ENCODE assay signal across 22 cellular contexts in genomic region chr13:110334841-110335490, GRCh38. TPM values are rescaled to one million over a fixed set of nuclear protein-coding genes. Genes with fewer than 3 reads are reported as not detected.
DNase-seq lines count a peak whose midpoint lies in the region; ATAC-seq and TF ChIP-seq lines count a peak whose summit lies in the region.
"Had no signal": no experiment of that assay in that cellular context is flagged by ENCODE, and none has a peak within 500 bp of the region (broad histone marks: within the 10 kb centered on the region; RNA-seq: fewer than 3 reads in every experiment).

No MANE protein-coding gene starts in this region.

- TF ChIP-seq POLR2A in sigmoid colon (IDR thresholded peaks at IDR 0.05) = no peak

- TF ChIP-seq CTCF in GM23338 (conservative IDR thresholded peaks at IDR 0.05; ENCODE audit: low read depth in 2 of 2) (no peak), WTC11 (IDR thresholded peaks at IDR 0.05) (no peak), sigmoid colon (IDR thresholded peaks at IDR 0.05) (no peak)

- POLR2A ChIA-PET in WTC11 (lab: Charles Lee) = no interaction called here
- POLR2A ChIA-PET in CD8-positive, alpha-beta memory T cell (lab: Charles Lee) = no interaction called here

- H3K4me3 ChIP-seq in GM23338 = no peak overlapping the region
- no peak overlapping the region for H3K4me3 ChIP-seq in sigmoid colon
- no peak overlapping the region for H3K4me3 ChIP-seq in CD8-positive, alpha-beta memory T cell (ENCODE audit: low read length)
- H3K4me3 ChIP-seq: PC-9, SK-N-MC, skin epidermis had no signal

- TF ChIP-seq EP300 in sigmoid colon (IDR thresholded peaks at IDR 0.05) = no peak

- peaks cover 32% of the 10 kb centered on the region for H3K4me1 Mint-ChIP-seq in GM23338
- peaks cover 29% of the 10 kb centered on the region for H3K4me1 Mint-ChIP-seq in WTC11
- peaks cover 16% of the 10 kb centered on the region for H3K4me1 Mint-ChIP-seq in activated T-cell treated with anti-CD3 and anti-CD28 coated beads, Interleukin-2, amount 50 U/mL, for 72 hours (ENCODE audit: low read depth)
- H3K4me1 Mint-ChIP-seq in CD8-positive, alpha-beta memory T cell = peaks cover 0 to under 1% (median 0%) of the 10 kb centered on the region in 3 donors

- H3K27ac Mint-ChIP-seq in GM23338 (peak overlapping the region; percentile 5; the same call in 1 of the 2 replicates), WTC11 (peak overlapping the region; percentile 63)
- no peak overlapping the region for H3K27ac Mint-ChIP-seq in activated T-cell treated with anti-CD3 and anti-CD28 coated beads, Interleukin-2, amount 50 U/mL, for 72 hours
- no peak overlapping the region for H3K27ac Mint-ChIP-seq in CD8-positive, alpha-beta memory T cell
- H3K27ac Mint-ChIP-seq: activated naive CD8-positive, alpha-beta T cell treated with anti-CD3 and anti-CD28 coated beads, Interleukin-2, amount 50 U/mL, for 24 hours; natural killer cell had no signal

- no peak overlapping the region for H2AFZ ChIP-seq in GM23338
- H2AFZ ChIP-seq: PC-9 had no signal

- no peaks in the 10 kb centered on the region for H3K9me3 ChIP-seq in sigmoid colon
- no peaks in the 10 kb centered on the region for H3K9me3 ChIP-seq in CD8-positive, alpha-beta memory T cell (ENCODE audit: low read length)

- peaks cover 14% of the 10 kb centered on the region for H3K36me3 Mint-ChIP-seq in GM23338 (ENCODE audit: low read depth)
- H3K36me3 Mint-ChIP-seq in WTC11 = 0 out of 2 replicates have a peak, but pooled peaks cover 3% of the 10 kb centered on the region
- peaks cover 0 to 3% of the 10 kb centered on the region in 2 donors for H3K36me3 Mint-ChIP-seq in activated T-cell treated with anti-CD3 and anti-CD28 coated beads, Interleukin-2, amount 50 U/mL, for 72 hours (ENCODE audit: insufficient read depth in 2 of 2)
- no peaks in the 10 kb centered on the region for H3K36me3 Mint-ChIP-seq in CD8-positive, alpha-beta memory T cell
- H3K36me3 Mint-ChIP-seq: natural killer cell had no signal

- H3K27ac ChIP-seq in GM23338 (ENCODE audit: low read depth) (no peak overlapping the region), sigmoid colon (peak overlapping the region; percentile 88 to 100 (median 94))
- no peak overlapping the region for H3K27ac ChIP-seq in CD8-positive, alpha-beta memory T cell (ENCODE audit: low read depth, low read length)
- H3K27ac ChIP-seq: PC-9, SK-N-MC, skin epidermis had no signal

- CTCF ChIA-PET in WTC11 (lab: Charles Lee) = no interaction called here
- CTCF ChIA-PET in CD8-positive, alpha-beta memory T cell (lab: Charles Lee) = no interaction called here

- H4K20me1 ChIP-seq in GM23338 (replicated peaks; ENCODE audit: insufficient read depth) = peaks cover 7% of the 10 kb centered on the region

- H3K27me3 ChIP-seq in GM23338 (ENCODE audit: insufficient read depth) = no peaks in the 10 kb centered on the region
- H3K27me3 ChIP-seq in sigmoid colon = no peaks in the 10 kb centered on the region
- H3K27me3 ChIP-seq in CD8-positive, alpha-beta memory T cell (ENCODE audit: insufficient read depth, low read length, poor library complexity, severe bottlenecking) = no peaks in the 10 kb centered on the region

- no peaks in the 10 kb centered on the region for H3K9me3 Mint-ChIP-seq in GM23338
- no peaks in the 10 kb centered on the region for H3K9me3 Mint-ChIP-seq in WTC11
- peaks cover 0 to 3% of the 10 kb centered on the region in 2 donors for H3K9me3 Mint-ChIP-seq in activated T-cell treated with anti-CD3 and anti-CD28 coated beads, Interleukin-2, amount 50 U/mL, for 72 hours
- peaks cover 0 to 8% (median 3%) of the 10 kb centered on the region in 5 donors for H3K9me3 Mint-ChIP-seq in CD8-positive, alpha-beta memory T cell
- H3K9me3 Mint-ChIP-seq: activated naive CD8-positive, alpha-beta T cell treated with anti-CD3 and anti-CD28 coated beads, Interleukin-2, amount 50 U/mL, for 24 hours had no signal

- peaks cover 2% of the 10 kb centered on the region; the same call in 1 of the 2 replicates for H3K9me2 ChIP-seq in GM23338 (ENCODE audit: insufficient read depth)

- DNase-seq in GM23338 (ENCODE audit: low spot score) = no peak
- DNase-seq in WTC11 (ENCODE audit: low spot score) = no peak
- DNase-seq in fibroblast of peridontal ligament (ENCODE audit: extremely low read depth) = peak; percentile 22
- DNase-seq in sigmoid colon = no peak
- DNase-seq in sciatic nerve (ENCODE audit: low spot score) = no peak
- DNase-seq in activated T-cell treated with anti-CD3 and anti-CD28 coated beads, Interleukin-2, amount 50 U/mL, for 72 hours = no peak
- no peak for DNase-seq in CD8-positive, alpha-beta memory T cell
- no peak for DNase-seq in RPMI8226
- DNase-seq: activated CD4-positive, CD25-positive, alpha-beta regulatory T cell; activated naive CD8-positive, alpha-beta T cell treated with anti-CD3 and anti-CD28 coated beads, Interleukin-2, amount 50 U/mL, for 24 hours; central memory CD4-positive, alpha-beta T cell; DMS 273 treated with DMSO at 0.1 percent for 48 hours; effector memory CD4-positive, alpha-beta T cell; GDM1; natural killer cell; NCI-H1436 treated with DMSO at 0.1 percent for 48 hours; PC-9; stimulated activated CD4-positive, alpha-beta T cell treated with anti-CD3 and anti-CD28 coated beads, Interleukin-2, amount 100 ng/mL, for 48 hours had no signal

- WGBS in sigmoid colon, 2 donors = 84 to 94% methylated on average over 11 of the region's 11 CpGs

- ATAC-seq in GM23338 (no peak), WTC11 (no peak), sciatic nerve (no peak)
- ATAC-seq in activated T-cell treated with anti-CD3 and anti-CD28 coated beads, Interleukin-2, amount 50 U/mL, for 72 hours (replicated peaks in 1 of 2) = no peak
- ATAC-seq: activated naive CD8-positive, alpha-beta T cell treated with anti-CD3 and anti-CD28 coated beads, Interleukin-2, amount 50 U/mL, for 24 hours; natural killer cell had no signal

- H3F3A ChIP-seq in GM23338 (replicated peaks; ENCODE audit: low read depth) = no peaks in the 10 kb centered on the region

- no peak overlapping the region for H3K4me2 ChIP-seq in GM23338
- H3K4me2 ChIP-seq: PC-9 had no signal

- H3K27me3 Mint-ChIP-seq in GM23338 (ENCODE audit: insufficient read depth, low read depth, poor library complexity) (peaks cover 4% of the 10 kb centered on the region), WTC11 (ENCODE audit: low read depth) (no peaks in the 10 kb centered on the region)
- H3K27me3 Mint-ChIP-seq in activated T-cell treated with anti-CD3 and anti-CD28 coated beads, Interleukin-2, amount 50 U/mL, for 72 hours (ENCODE audit: low read depth) = peaks cover 38% of the 10 kb centered on the region
- H3K27me3 Mint-ChIP-seq in CD8-positive, alpha-beta memory T cell = peaks cover 4 to 27% of the 10 kb centered on the region in 2 donors

- H3K4me3 Mint-ChIP-seq in GM23338 = no peak overlapping the region
- H3K4me3 Mint-ChIP-seq in WTC11 = no peak overlapping the region
- H3K4me3 Mint-ChIP-seq in activated T-cell treated with anti-CD3 and anti-CD28 coated beads, Interleukin-2, amount 50 U/mL, for 72 hours = no peak overlapping the region
- H3K4me3 Mint-ChIP-seq in CD8-positive, alpha-beta memory T cell = no peak overlapping the region
- H3K4me3 Mint-ChIP-seq: activated naive CD8-positive, alpha-beta T cell treated with anti-CD3 and anti-CD28 coated beads, Interleukin-2, amount 50 U/mL, for 24 hours; natural killer cell had no signal

- H3K4me1 ChIP-seq in GM23338 (ENCODE audit: insufficient read depth) (peaks cover 25% of the 10 kb centered on the region), sigmoid colon (peaks cover 0 to 100% (median 95%) of the 10 kb centered on the region in 4 donors)
- H3K4me1 ChIP-seq in CD8-positive, alpha-beta memory T cell (ENCODE audit: insufficient read depth, low read length) = peaks cover 7% of the 10 kb centered on the region

- H3K79me2 ChIP-seq in GM23338 (replicated peaks; ENCODE audit: insufficient read depth) = peaks cover 48% of the 10 kb centered on the region

- intact Hi-C loops in sigmoid colon (cut with DNase I) (no loop called here), sciatic nerve (cut with DNase I) (no loop called here)

- H3K36me3 ChIP-seq in GM23338 (ENCODE audit: insufficient read depth) (no peaks in the 10 kb centered on the region; the same call in 1 of the 2 replicates), sigmoid colon (no peaks in the 10 kb centered on the region)
- H3K36me3 ChIP-seq in CD8-positive, alpha-beta memory T cell (ENCODE audit: insufficient read depth, low read length) = no peaks in the 10 kb centered on the region

TF ChIP-seq in GM23338, 12 proteins besides CTCF, POLR2A, EP300 and RAD21 (continues in another document):
- TF ChIP-seq NANOG (IDR thresholded peaks at IDR 0.05; ENCODE audit: borderline replicate concordance) (no peak), EZH2 (IDR thresholded peaks at IDR 0.05; ENCODE audit: low read depth, unreplicated experiment) (no peak), JUNB (IDR thresholded peaks at IDR 0.05; ENCODE audit: unreplicated experiment) (no peak)

TF ChIP-seq in WTC11, 78 proteins besides CTCF, POLR2A, EP300 and RAD21 (continues in another document):
- TF ChIP-seq CREB1 (CRISPR knock-in tag; IDR thresholded peaks at IDR 0.05) (no peak), ZNF416 (CRISPR knock-in tag; IDR thresholded peaks at IDR 0.05) (no peak)

RNA-seq across cellular contexts. Expression of gene COL4A2, which starts 27.9 kb away (rescaled TPM):
- 117 and 131 TPM in 2 replicates for total RNA-seq in GM23338 (2014; rRNA removed; shearing (Covaris generic))
- 35.6 and 37.4 TPM in 2 replicates for polyA plus RNA-seq in GM23338 (2016; fragmentation: Nextera tagmentation; extraction: Ambion mirVana)
- 102 to 109 TPM (median 106 TPM) in 3 replicates for total RNA-seq in WTC11 (2021)
- total RNA-seq in sigmoid colon = 1,000 to 10,000 TPM in 1 of 4 donors, 100 to 1,000 TPM in 3; 306 to 1,039 (median 489) TPM
- 10 to 100 TPM; 24.0 to 83.5 (median 25.2) TPM for polyA plus RNA-seq in sigmoid colon
- total RNA-seq in sciatic nerve = 417 TPM
- total RNA-seq in activated T-cell treated with anti-CD3 and anti-CD28 coated beads, Interleukin-2, amount 50 U/mL, for 72 hours = not detected
- total RNA-seq in CD8-positive, alpha-beta memory T cell = not detected
- polyA plus RNA-seq in CD8-positive, alpha-beta memory T cell = not detected
- total RNA-seq: activated CD8-positive, alpha-beta memory T cell treated with anti-CD3 and anti-CD28 coated beads for 36 hours; natural killer cell; T-helper 2 cell treated with Interferon-gamma antibody and Interleukin-4, amounts not matched to agents 100 ng/mL and 5 ng/mL, for 36 hours had no signal

RNA-seq across cellular contexts. Expression of gene COL4A1, which starts 28.0 kb away (rescaled TPM):
- total RNA-seq in GM23338 (2014; rRNA removed; shearing (Covaris generic)) = 110 and 112 TPM in 2 replicates
- 38.7 and 39.1 TPM in 2 replicates for polyA plus RNA-seq in GM23338 (2016; fragmentation: Nextera tagmentation; extraction: Ambion mirVana)
- 75.0 to 89.6 TPM (median 82.3 TPM) in 3 replicates for total RNA-seq in WTC11 (2021)
- total RNA-seq in sigmoid colon = 100 to 1,000 TPM; 235 to 598 (median 350) TPM
- 10 to 100 TPM in 2 of 3 donors, 1 to 10 TPM in 1; 9.2 to 60.5 (median 10.8) TPM for polyA plus RNA-seq in sigmoid colon
- total RNA-seq in sciatic nerve = 423 TPM
- total RNA-seq in activated T-cell treated with anti-CD3 and anti-CD28 coated beads, Interleukin-2, amount 50 U/mL, for 72 hours = under 1 TPM in 1 of 2 donors, not detected in 1; 0.19 TPM
- not detected for total RNA-seq in CD8-positive, alpha-beta memory T cell
- not detected for polyA plus RNA-seq in CD8-positive, alpha-beta memory T cell
- total RNA-seq: activated CD8-positive, alpha-beta memory T cell treated with anti-CD3 and anti-CD28 coated beads for 36 hours; natural killer cell; T-helper 2 cell treated with Interferon-gamma antibody and Interleukin-4, amounts not matched to agents 100 ng/mL and 5 ng/mL, for 36 hours had no signal

Comparison
In these comparisons a context has a peak if more than half of its experiments do, and no peak if none do; other contexts are left out.
1. H3K27ac ChIP-seq: peak in sigmoid colon (4 of 4); none in GM23338 (single experiment) and CD8-positive, alpha-beta memory T cell (single experiment).
2. H3K27ac Mint-ChIP-seq: peak in GM23338 (single experiment) and WTC11 (single experiment); none in activated T-cell treated with anti-CD3 and anti-CD28 coated beads, Interleukin-2, amount 50 U/mL, for 72 hours (single experiment) and CD8-positive, alpha-beta memory T cell (0 of 8).
3. RNA of gene COL4A2, which starts 27.9 kb away (total RNA-seq): 306 to 1,039 TPM in sigmoid colon, 417 TPM in sciatic nerve (single experiment), 117 to 131 TPM in GM23338 and 102 to 109 TPM in WTC11; not detected in activated T-cell treated with anti-CD3 and anti-CD28 coated beads, Interleukin-2, amount 50 U/mL, for 72 hours and not detected in CD8-positive, alpha-beta memory T cell; every median in the first group is over 10 times any median in the second.
4. RNA of gene COL4A1, which starts 28.0 kb away (total RNA-seq): 423 TPM in sciatic nerve (single experiment), 235 to 598 TPM in sigmoid colon, 110 to 112 TPM in GM23338 and 75.0 to 89.6 TPM in WTC11; 0.19 TPM in activated T-cell treated with anti-CD3 and anti-CD28 coated beads, Interleukin-2, amount 50 U/mL, for 72 hours and not detected in CD8-positive, alpha-beta memory T cell; every median in the first group is over 10 times any median in the second.